22 cellular contexts compared by ENCODE assay signal in the genomic region with DNA sequence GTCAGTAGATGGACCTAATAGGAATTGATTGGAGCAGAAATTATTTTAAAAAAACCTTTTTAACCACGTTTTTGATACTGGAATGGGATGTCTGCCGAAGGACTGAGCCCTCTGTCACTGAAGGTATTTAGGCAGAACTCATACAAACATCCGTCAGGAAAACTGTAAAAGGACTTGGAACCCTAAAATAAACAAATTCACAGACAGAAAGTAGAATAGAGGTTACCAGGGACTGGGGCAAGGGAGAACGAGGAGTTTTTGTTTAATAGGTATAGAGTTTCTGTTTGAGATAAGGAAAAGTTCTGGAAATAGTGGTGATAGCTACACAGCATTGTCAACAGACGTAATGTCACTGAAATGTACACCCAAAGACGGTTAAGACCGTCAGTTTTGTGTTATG.
"Had no signal": no experiment of that assay in that cellular context is flagged by ENCODE, and none has a peak within 500 bp of the region (broad histone marks: within the 10 kb centered on the region; RNA-seq: fewer than 3 reads in every experiment).

No MANE protein-coding gene starts in this region.

- H2AFZ ChIP-seq: hepatocyte had no signal

- H3K4me1 ChIP-seq: esophagus muscularis mucosa, foreskin keratinocyte, gastroesophageal sphincter, heart left ventricle, left ventricle myocardium inferior, lower lobe of right lung had no signal

- H3K27ac ChIP-seq: coronary artery, dorsolateral prefrontal cortex, esophagus muscularis mucosa, foreskin keratinocyte, gastroesophageal sphincter, heart left ventricle, hepatocyte, left ventricle myocardium inferior, lower lobe of right lung had no signal

- H3K4me1 Mint-ChIP-seq: immature natural killer cell, naive B cell had no signal

- ATAC-seq: foreskin keratinocyte, gastroesophageal sphincter, heart left ventricle, lower lobe of right lung had no signal

- H3K27ac Mint-ChIP-seq: immature natural killer cell, memory B cell, naive B cell had no signal

- H3K9me3 Mint-ChIP-seq: immature natural killer cell, memory B cell had no signal

- H3K4me3 Mint-ChIP-seq: immature natural killer cell, memory B cell, naive B cell had no signal

- H3K4me3 ChIP-seq: coronary artery, dorsolateral prefrontal cortex, esophagus muscularis mucosa, gastroesophageal sphincter, heart left ventricle, hepatocyte, left ventricle myocardium inferior, lower lobe of right lung had no signal

- FAIRE-seq: frontal cortex, kidney had no signal

- DNase-seq: dermis blood vessel endothelial cell; dorsolateral prefrontal cortex; effector CD4-positive, alpha-beta T cell; effector memory CD4-positive, alpha-beta T cell; foreskin keratinocyte; heart left ventricle; hypothalamus; immature natural killer cell; islet precursor cell; kidney; kidney glomerular epithelial cell; left ventricle myocardium inferior; lower lobe of right lung; mesendoderm; midbrain; naive B cell had no signal

- H3K27me3 ChIP-seq: esophagus muscularis mucosa, foreskin keratinocyte, gastroesophageal sphincter, hepatocyte had no signal

- H3K36me3 Mint-ChIP-seq: immature natural killer cell, memory B cell, naive B cell had no signal

- H3K79me2 ChIP-seq: hepatocyte had no signal

- H3K9me3 ChIP-seq: esophagus muscularis mucosa, gastroesophageal sphincter, heart left ventricle, left ventricle myocardium inferior, lower lobe of right lung had no signal

- H3K4me2 ChIP-seq: hepatocyte had no signal

- H3K36me3 ChIP-seq: esophagus muscularis mucosa, gastroesophageal sphincter, heart left ventricle, left ventricle myocardium inferior, lower lobe of right lung had no signal
